ENCODE assay signal across 8 cellular contexts in the genomic region with DNA sequence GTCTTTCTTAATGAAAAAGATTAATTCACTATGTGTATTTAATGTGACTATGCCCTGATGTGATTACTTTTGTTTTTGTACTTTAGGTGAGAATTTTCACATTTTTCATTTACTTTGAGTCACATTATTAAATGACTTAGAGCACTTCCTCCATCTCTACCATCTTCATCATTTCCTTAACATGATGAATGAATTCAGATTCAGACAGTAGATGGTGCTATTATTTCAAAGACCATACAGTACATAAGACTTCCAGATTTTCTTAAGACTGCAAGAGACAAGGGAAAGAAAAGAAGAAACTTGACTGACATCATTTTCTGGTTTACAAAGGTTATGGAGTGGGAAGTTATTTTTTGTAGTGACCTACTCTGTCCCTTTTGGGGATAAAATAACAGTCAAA.
A peak's percentile ranks its signal among the peaks of the same experiment; 100 is the strongest.
DNase-seq lines count a peak whose midpoint lies in the region; ATAC-seq, FAIRE-seq and TF ChIP-seq lines count a peak whose summit lies in the region.

No MANE protein-coding gene starts in this region.

- in situ Hi-C loops in KBM-7 (cut with MboI; ENCODE audit: low pct_unique_long_range_greater_than_20kb, low sequenced_read_pairs) = no loop called here

- H3K9me2 ChIP-seq in SU-DHL-6 (replicated peaks; ENCODE audit: insufficient read depth, low read length) = no peaks in the 10 kb centered on the region

- no peak overlapping the region for H3K9ac ChIP-seq in SU-DHL-6 (ENCODE audit: low read length)

- no peak overlapping the region for H3K27ac Mint-ChIP-seq in stimulated activated naive CD8-positive, alpha-beta T cell treated with anti-CD3 and anti-CD28 coated beads, Interleukin-15, amount 100 ng/mL, for 72 hours

- H3K9me3 Mint-ChIP-seq in stimulated activated naive CD8-positive, alpha-beta T cell treated with anti-CD3 and anti-CD28 coated beads, Interleukin-15, amount 100 ng/mL, for 72 hours = peaks cover 0 to 8% of the 10 kb centered on the region in 2 donors

- H3K4me1 Mint-ChIP-seq in stimulated activated naive CD8-positive, alpha-beta T cell treated with anti-CD3 and anti-CD28 coated beads, Interleukin-15, amount 100 ng/mL, for 72 hours = no peaks in the 10 kb centered on the region

- ATAC-seq in HG03571 (IDR thresholded peaks at IDR 0.05; ENCODE audit: unreplicated experiment) (no peak), GM18870 (IDR thresholded peaks at IDR 0.05; ENCODE audit: unreplicated experiment) (no peak)
- ATAC-seq in stimulated activated naive CD8-positive, alpha-beta T cell treated with anti-CD3 and anti-CD28 coated beads, Interleukin-15, amount 100 ng/mL, for 72 hours = no peak

- no peaks in the 10 kb centered on the region for H3K79me2 ChIP-seq in SU-DHL-6 (ENCODE audit: insufficient read depth, low read length)

- H3K4me3 Mint-ChIP-seq in stimulated activated naive CD8-positive, alpha-beta T cell treated with anti-CD3 and anti-CD28 coated beads, Interleukin-15, amount 100 ng/mL, for 72 hours = no peak overlapping the region

- no peaks in the 10 kb centered on the region for H3K9me3 ChIP-seq in SU-DHL-6 (ENCODE audit: insufficient read depth, low read length)

- H3F3A ChIP-seq in SU-DHL-6 (ENCODE audit: insufficient read depth) = no peaks in the 10 kb centered on the region

- no peaks in the 10 kb centered on the region for H4K20me1 ChIP-seq in SU-DHL-6 (ENCODE audit: low read depth, low read length)

- FAIRE-seq in D721Med (lab: Jason Lieb, UNC) = peak; percentile 94

- no peaks in the 10 kb centered on the region for H3K27me3 Mint-ChIP-seq in stimulated activated naive CD8-positive, alpha-beta T cell treated with anti-CD3 and anti-CD28 coated beads, Interleukin-15, amount 100 ng/mL, for 72 hours

- no peaks in the 10 kb centered on the region for H3K36me3 ChIP-seq in SU-DHL-6 (ENCODE audit: low read length)

- H3K4me2 ChIP-seq in SU-DHL-6 (ENCODE audit: low read depth, low read length, poor library complexity, severe bottlenecking) = no peak overlapping the region

- no peak overlapping the region for H3K4me3 ChIP-seq in SU-DHL-6 (ENCODE audit: insufficient read depth, low read length, poor library complexity, severe bottlenecking)

- peak; percentile 74 for TF ChIP-seq CTCF in D721Med (IDR thresholded peaks at IDR 0.05; ENCODE audit: insufficient read depth, missing control alignments)
- TF ChIP-seq CTCF in SU-DHL-6 (IDR thresholded peaks at IDR 0.05; ENCODE audit: insufficient read depth, low read length, poor library complexity, severe bottlenecking) = peak; percentile 11

- DNase-seq in D721Med (ENCODE audit: insufficient read length, low spot score) (peak; percentile 16), KBM-7 (peak; percentile 52), iPS-NIHi7 (ENCODE audit: extremely low spot score) (peak; percentile 25)
- DNase-seq in activated CD4-positive, alpha-beta T cell treated with anti-CD3 and anti-CD28 coated beads for 48 hours = no peak
- DNase-seq in stimulated activated naive CD8-positive, alpha-beta T cell treated with anti-CD3 and anti-CD28 coated beads, Interleukin-15, amount 100 ng/mL, for 72 hours = no peak

- no peak overlapping the region for H2AFZ ChIP-seq in SU-DHL-6 (ENCODE audit: low read depth, low read length, severe bottlenecking)

- no peaks in the 10 kb centered on the region for H3K27me3 ChIP-seq in SU-DHL-6 (ENCODE audit: low read length)

- H3K27ac ChIP-seq in SU-DHL-6 (ENCODE audit: low read depth, low read length) = no peak overlapping the region

Comparison
In these comparisons a context has a peak if more than half of its experiments do, and no peak if none do; other contexts are left out.
1. DNase-seq: peak in D721Med (single experiment), KBM-7 (single experiment) and iPS-NIHi7 (single experiment); none in activated CD4-positive, alpha-beta T cell treated with anti-CD3 and anti-CD28 coated beads for 48 hours (single experiment) and stimulated activated naive CD8-positive, alpha-beta T cell treated with anti-CD3 and anti-CD28 coated beads, Interleukin-15, amount 100 ng/mL, for 72 hours (0 of 2).